18 cellular contexts compared by ENCODE assay signal in the genomic region with DNA sequence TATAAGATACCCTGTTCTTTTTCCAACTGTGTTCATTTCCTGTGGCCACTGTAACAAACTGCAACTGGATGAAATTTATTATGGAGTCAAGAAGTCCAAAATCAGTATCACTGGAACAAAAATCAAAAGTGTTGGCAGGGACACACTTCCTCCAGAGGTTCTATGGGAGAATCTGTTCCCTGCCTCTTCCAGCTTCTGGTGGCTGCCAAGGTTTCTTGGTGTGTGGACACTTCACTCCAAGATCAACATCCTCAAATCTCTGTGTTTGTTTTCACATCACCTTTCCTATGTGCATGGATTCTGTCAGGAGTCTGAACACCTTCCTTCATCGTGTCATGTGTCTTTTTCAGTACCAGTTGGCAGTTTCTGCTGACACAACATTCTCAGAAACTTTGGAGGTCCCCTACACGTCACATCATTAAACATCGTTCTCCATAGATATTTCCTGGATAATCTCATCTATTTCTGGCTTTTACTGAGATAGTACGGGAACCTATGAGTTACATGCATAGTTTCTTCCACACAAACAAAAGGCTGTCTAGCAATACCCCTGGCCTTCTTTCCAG. TPM values are rescaled to one million over a fixed set of nuclear protein-coding genes. Genes with fewer than 3 reads are reported as not detected.
DNase-seq lines count a peak whose midpoint lies in the region; ATAC-seq and TF ChIP-seq lines count a peak whose summit lies in the region.
"Had no signal": no experiment of that assay in that cellular context is flagged by ENCODE, and none has a peak within 500 bp of the region (broad histone marks: within the 10 kb centered on the region; RNA-seq: fewer than 3 reads in every experiment).

No MANE protein-coding gene starts in this region.

- no peaks in the 10 kb centered on the region for H3K27me3 Mint-ChIP-seq in activated T-cell treated with anti-CD3 and anti-CD28 coated beads, Interleukin-2, amount 50 U/mL, for 72 hours (ENCODE audit: low read depth)
- H3K27me3 Mint-ChIP-seq in HFFc6 (ENCODE audit: insufficient read depth) (no peaks in the 10 kb centered on the region; the same call in 1 of the 2 replicates), nephron progenitor cell (ENCODE audit: low read depth, poor library complexity) (peaks cover 4% of the 10 kb centered on the region)
- no peaks in the 10 kb centered on the region for H3K27me3 Mint-ChIP-seq in effector memory CD8-positive, alpha-beta T cell
- H3K27me3 Mint-ChIP-seq: activated CD4-positive, alpha-beta T cell treated with anti-CD3 and anti-CD28 coated beads, Interleukin-2, amount 10 ng/mL, durations not matched to agents 7 days and 5 days; T-helper 17 cell had no signal

- no peak overlapping the region for H3K4me3 Mint-ChIP-seq in activated T-cell treated with anti-CD3 and anti-CD28 coated beads, Interleukin-2, amount 50 U/mL, for 72 hours
- H3K4me3 Mint-ChIP-seq in HFFc6 (no peak overlapping the region), nephron progenitor cell (no peak overlapping the region)
- no peak overlapping the region for H3K4me3 Mint-ChIP-seq in effector memory CD8-positive, alpha-beta T cell
- H3K4me3 Mint-ChIP-seq: activated CD4-positive, alpha-beta T cell treated with anti-CD3 and anti-CD28 coated beads, Interleukin-2, amount 10 ng/mL, durations not matched to agents 7 days and 5 days; T-helper 17 cell had no signal

- H3K36me3 Mint-ChIP-seq in activated T-cell treated with anti-CD3 and anti-CD28 coated beads, Interleukin-2, amount 50 U/mL, for 72 hours (ENCODE audit: insufficient read depth in 2 of 2): peaks cover 12 to 43% of the 10 kb centered on the region in 2 donors
- peaks cover 35% of the 10 kb centered on the region for H3K36me3 Mint-ChIP-seq in HFFc6 (ENCODE audit: low read depth)
- H3K36me3 Mint-ChIP-seq in effector memory CD8-positive, alpha-beta T cell (ENCODE audit: insufficient read depth): peaks cover 67% of the 10 kb centered on the region
- peaks cover 70% of the 10 kb centered on the region for H3K36me3 Mint-ChIP-seq in nephron progenitor cell (ENCODE audit: low read depth)

- DNase-seq in activated T-cell treated with anti-CD3 and anti-CD28 coated beads, Interleukin-2, amount 50 U/mL, for 72 hours: no peak
- no peak for DNase-seq in activated T-cell treated with anti-CD3 and anti-CD28 coated beads, Interleukin-2, amount 50 U/mL, for 48 hours
- DNase-seq in HFFc6 (no peak), nephron progenitor cell (no peak), NCI-H2107 treated with DMSO at 0.1 percent for 48 hours (lab: John Stamatoyannopoulos, UW; ENCODE audit: unreplicated experiment) (no peak)
- DNase-seq in effector memory CD8-positive, alpha-beta T cell: no peak
- DNase-seq: activated CD4-positive, alpha-beta T cell treated with anti-CD3 and anti-CD28 coated beads, Interleukin-2, amount 10 ng/mL, durations not matched to agents 7 days and 5 days; amniotic stem cell; cortex of kidney; GDM1; NCI-H1048; NCI-H187; NCI-H526 treated with DMSO at 0.1 percent for 48 hours; psoas muscle; stimulated activated CD4-positive, alpha-beta T cell treated with anti-CD3 and anti-CD28 coated beads, Interleukin-2, amount 100 ng/mL, for 24 hours; T-helper 17 cell had no signal

- peak overlapping the region; percentile 25 for H3K27ac Mint-ChIP-seq in activated T-cell treated with anti-CD3 and anti-CD28 coated beads, Interleukin-2, amount 50 U/mL, for 72 hours
- H3K27ac Mint-ChIP-seq in HFFc6 (0 out of 2 replicates have a peak overlapping the region, but pooled peaks have one; percentile 0), nephron progenitor cell (peak overlapping the region; percentile 66)
- peak overlapping the region; percentile 6 to 36 for H3K27ac Mint-ChIP-seq in effector memory CD8-positive, alpha-beta T cell
- H3K27ac Mint-ChIP-seq: activated CD4-positive, alpha-beta T cell treated with anti-CD3 and anti-CD28 coated beads, Interleukin-2, amount 10 ng/mL, durations not matched to agents 7 days and 5 days had no signal

- ATAC-seq in activated T-cell treated with anti-CD3 and anti-CD28 coated beads, Interleukin-2, amount 50 U/mL, for 72 hours (replicated peaks in 1 of 2): no peak
- ATAC-seq in effector memory CD8-positive, alpha-beta T cell (replicated peaks): no peak
- ATAC-seq in GM19395 (IDR thresholded peaks at IDR 0.05; ENCODE audit: unreplicated experiment) (no peak), HG02610 (IDR thresholded peaks at IDR 0.05; ENCODE audit: unreplicated experiment) (no peak)
- ATAC-seq: T-helper 17 cell had no signal

- peaks cover 36% of the 10 kb centered on the region for H3K4me1 Mint-ChIP-seq in activated T-cell treated with anti-CD3 and anti-CD28 coated beads, Interleukin-2, amount 50 U/mL, for 72 hours (ENCODE audit: low read depth)
- peaks cover 48% of the 10 kb centered on the region for H3K4me1 Mint-ChIP-seq in HFFc6 (ENCODE audit: low read depth)
- H3K4me1 Mint-ChIP-seq in effector memory CD8-positive, alpha-beta T cell (ENCODE audit: low read depth in 2 of 2): peaks cover 35 to 55% of the 10 kb centered on the region in 2 donors
- H3K4me1 Mint-ChIP-seq in nephron progenitor cell: no peaks in the 10 kb centered on the region

- no peak for TF ChIP-seq CTCF in HFFc6 (IDR thresholded peaks at IDR 0.05)
- TF ChIP-seq CTCF in nephron progenitor cell (IDR thresholded peaks at IDR 0.05): no peak

- no peaks in the 10 kb centered on the region for H3K9me3 Mint-ChIP-seq in activated T-cell treated with anti-CD3 and anti-CD28 coated beads, Interleukin-2, amount 50 U/mL, for 72 hours
- H3K9me3 Mint-ChIP-seq in HFFc6 (no peaks in the 10 kb centered on the region), nephron progenitor cell (no peaks in the 10 kb centered on the region)
- no peaks in the 10 kb centered on the region for H3K9me3 Mint-ChIP-seq in effector memory CD8-positive, alpha-beta T cell
- H3K9me3 Mint-ChIP-seq: activated CD4-positive, alpha-beta T cell treated with anti-CD3 and anti-CD28 coated beads, Interleukin-2, amount 10 ng/mL, durations not matched to agents 7 days and 5 days had no signal

RNA-seq across cellular contexts. Expression of gene EFNB2, which starts 15.2 kb away (rescaled TPM):
- total RNA-seq in activated T-cell treated with anti-CD3 and anti-CD28 coated beads, Interleukin-2, amount 50 U/mL, for 72 hours: under 1 TPM; 0.23 to 0.24 TPM
- 10 to 100 TPM in 5 of 6 experiments, 1 to 10 TPM in 1; 8.1 to 32.5 (median 30.6) TPM for total RNA-seq in HFFc6 (2021; fragmentation: NEBNext Ultra II Directional; extraction: Animal tissue kit (Norgen Biotek cat#: 25700))

RNA-seq across cellular contexts. Expression of gene ARGLU1, which starts 17.3 kb away (rescaled TPM):
- 10 to 100 TPM; 97.2 to 98.9 TPM for total RNA-seq in activated T-cell treated with anti-CD3 and anti-CD28 coated beads, Interleukin-2, amount 50 U/mL, for 72 hours
- total RNA-seq in HFFc6 (2021; fragmentation: NEBNext Ultra II Directional; extraction: Animal tissue kit (Norgen Biotek cat#: 25700)): 10 to 100 TPM; 30.3 to 39.4 (median 38.0) TPM

Comparison
In these comparisons a context has a peak if more than half of its experiments do, and no peak if none do; other contexts are left out.
1. H3K27ac Mint-ChIP-seq: peak in every context shown above with its lines; median percentile 66 in nephron progenitor cell; 25 in activated T-cell treated with anti-CD3 and anti-CD28 coated beads, Interleukin-2, amount 50 U/mL, for 72 hours; 21 in effector memory CD8-positive, alpha-beta T cell; 0 in HFFc6.
2. RNA of gene EFNB2, which starts 15.2 kb away (total RNA-seq): 8.1 to 32.5 TPM in HFFc6; 0.23 to 0.24 TPM in activated T-cell treated with anti-CD3 and anti-CD28 coated beads, Interleukin-2, amount 50 U/mL, for 72 hours; every median in the first group is over 4 times any median in the second.